ENCODE assay signal across 10 cellular contexts in genomic region chr21:34835526-34835925, GRCh38.
DNase-seq lines count a peak whose midpoint lies in the region; TF ChIP-seq lines count a peak whose summit lies in the region.
"Had no signal": no experiment of that assay in that cellular context is flagged by ENCODE, and none has a peak within 500 bp of the region (broad histone marks: within the 10 kb centered on the region; RNA-seq: fewer than 3 reads in every experiment).

No MANE protein-coding gene starts in this region.

- peaks cover 22% of the 10 kb centered on the region for H3K4me1 Mint-ChIP-seq in mesothelial cell of epicardium

- POLR2A ChIA-PET in HEK293T (lab: Yijun Ruan, JAX) = no interaction called here

- H3K27ac Mint-ChIP-seq in mesothelial cell of epicardium = peak overlapping the region; percentile 54

- CTCF ChIA-PET in HEK293T (lab: Yijun Ruan, JAX) = no interaction called here

- H3K4me3 Mint-ChIP-seq in mesothelial cell of epicardium = no peak overlapping the region

- H3K4me3 ChIP-seq in astrocyte of the spinal cord (ENCODE audit: low read depth, low read length) = no peak overlapping the region

- H3K9me3 Mint-ChIP-seq in mesothelial cell of epicardium = no peaks in the 10 kb centered on the region

- in situ Hi-C loops in astrocyte of the spinal cord (cut with HindIII; ENCODE audit: low sequenced_read_pairs) = no loop called here

- TF ChIP-seq CTCF in AG09319 (IDR thresholded peaks at IDR 0.05; ENCODE audit: low read depth, low read length) (no peak), astrocyte of the spinal cord (IDR thresholded peaks at IDR 0.05; ENCODE audit: low read depth, low read length) (no peak), mesothelial cell of epicardium (IDR thresholded peaks at IDR 0.05; ENCODE audit: unreplicated experiment) (no peak)

- H3K36me3 Mint-ChIP-seq in mesothelial cell of epicardium = peaks cover 4% of the 10 kb centered on the region

- DNase-seq in AG09319 (ENCODE audit: extremely low read depth, low read depth) = peak; percentile 52
- no peak for DNase-seq in HEK293T (ENCODE audit: extremely low spot score)
- peak; percentile 41 for DNase-seq in astrocyte of the spinal cord (ENCODE audit: low read depth, low spot score)
- DNase-seq in mesothelial cell of epicardium (ENCODE audit: low spot score in 2 of 2, unreplicated experiment in 2 of 2) = no peak
- no peak for DNase-seq in LoVo (ENCODE audit: low spot score)
- DNase-seq in DMS53 (lab: John Stamatoyannopoulos, UW) = no peak
- DNase-seq in NCI-H748 treated with DMSO at 0.1 percent for 48 hours (lab: John Stamatoyannopoulos, UW) = no peak
- DNase-seq in activated CD4-positive, alpha-beta T cell treated with anti-CD3 and anti-CD28 coated beads, Interleukin-2, amount 50 U/mL, for 4 hours = no peak
- DNase-seq: GDM1, NCI-H1092 had no signal

- no peaks in the 10 kb centered on the region for H3K27me3 Mint-ChIP-seq in mesothelial cell of epicardium (ENCODE audit: low read depth)

TF ChIP-seq in HEK293T, 16 proteins besides CTCF, POLR2A, EP300 and RAD21:
- TF ChIP-seq ARNT (IDR thresholded peaks at IDR 0.05) (peak; percentile 45), SP1 (IDR thresholded peaks at IDR 0.05) (no peak)

Comparison
In these comparisons a context has a peak if more than half of its experiments do, and no peak if none do; other contexts are left out.
1. DNase-seq: peak in AG09319 (single experiment) and astrocyte of the spinal cord (single experiment); none in HEK293T (single experiment), mesothelial cell of epicardium (0 of 2), LoVo (single experiment), DMS53 (single experiment), NCI-H748 treated with DMSO at 0.1 percent for 48 hours (single experiment) and activated CD4-positive, alpha-beta T cell treated with anti-CD3 and anti-CD28 coated beads, Interleukin-2, amount 50 U/mL, for 4 hours (0 of 2).